ENCODE assay signal across 20 cellular contexts in the genomic region with DNA sequence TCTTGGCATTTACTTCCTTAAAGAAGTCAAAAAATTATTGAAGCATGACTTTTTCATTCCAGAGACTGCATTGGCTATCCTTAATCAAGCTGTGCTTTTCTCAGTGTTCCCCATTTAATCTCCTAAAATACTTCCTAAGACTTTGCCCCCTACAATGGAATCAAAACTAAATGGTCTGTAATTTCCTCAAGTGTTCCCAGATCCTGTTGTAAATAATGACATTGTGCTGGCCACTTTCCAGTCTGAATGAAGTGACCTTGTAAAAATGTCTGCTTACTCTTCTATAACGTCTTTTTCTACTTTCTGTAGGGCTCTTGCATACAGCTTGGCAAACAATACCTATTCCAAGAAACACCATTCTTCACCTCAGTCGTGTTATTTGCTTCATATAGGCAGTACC. TPM values are rescaled to one million over a fixed set of nuclear protein-coding genes. Genes with fewer than 3 reads are reported as not detected.
DNase-seq lines count a peak whose midpoint lies in the region; ATAC-seq, FAIRE-seq and TF ChIP-seq lines count a peak whose summit lies in the region.
"Had no signal": no experiment of that assay in that cellular context is flagged by ENCODE, and none has a peak within 500 bp of the region (broad histone marks: within the 10 kb centered on the region; RNA-seq: fewer than 3 reads in every experiment).

No MANE protein-coding gene starts in this region.

- DNase-seq in A673 (ENCODE audit: low spot score) (peak; percentile 22), DMS79 (lab: John Stamatoyannopoulos, UW) (peak; percentile 97), NCI-H2029 treated with DMSO at 0.1 percent for 48 hours (lab: John Stamatoyannopoulos, UW) (peak; percentile 68), colonic mucosa (peak; percentile 23), HTR-8/SVneo (ENCODE audit: insufficient read length, low spot score) (no peak), HFFc6 (no peak)
- no peak for DNase-seq in activated CD8-positive, alpha-beta memory T cell treated with anti-CD3 and anti-CD28 coated beads, Interleukin-2, amount 10 ng/mL, durations not matched to agents 7 days and 5 days
- DNase-seq: CD8-positive, alpha-beta T cell; GM23248; HCEC 1CT; KBM-7; MV-4-11; NCI-H1436 treated with DMSO at 0.1 percent for 48 hours; NCI-H345; NCI-H526 treated with DMSO at 0.1 percent for 48 hours; OCI-M1; Right ventricle myocardium superior had no signal

- POLR2A ChIA-PET in A673 (lab: Charles Lee; ENCODE audit: low non-redundant PET), result no interaction called here

- H3K4me3 Mint-ChIP-seq in HFFc6, result no peak overlapping the region
- no peak overlapping the region for H3K4me3 Mint-ChIP-seq in activated CD8-positive, alpha-beta memory T cell treated with anti-CD3 and anti-CD28 coated beads, Interleukin-2, amount 10 ng/mL, durations not matched to agents 7 days and 5 days
- H3K4me3 Mint-ChIP-seq: CD8-positive, alpha-beta T cell had no signal

- TF ChIP-seq CTCF in A673 (conservative IDR thresholded peaks at IDR 0.05; ENCODE audit: low read depth, low read length) (no peak), colonic mucosa (IDR thresholded peaks at IDR 0.05) (no peak), HFFc6 (IDR thresholded peaks at IDR 0.05) (no peak)

- H3K9ac ChIP-seq in colonic mucosa (ENCODE audit: low read depth in 2 of 2, low read length in 2 of 2), result no peak overlapping the region
- H3K9ac ChIP-seq: BLaER1 treated with 17β-estradiol and CSF1 and Interleukin-3, amounts not matched to agents 10 nM and 100 nM; GM23248 had no signal

- H3K9me3 ChIP-seq in A673 (ENCODE audit: low read depth, low read length, poor library complexity, severe bottlenecking) (no peaks in the 10 kb centered on the region), colonic mucosa (no peaks in the 10 kb centered on the region)
- H3K9me3 ChIP-seq: BLaER1 treated with 17β-estradiol and CSF1 and Interleukin-3, amounts not matched to agents 10 nM and 100 nM had no signal

- H3K36me3 Mint-ChIP-seq in HFFc6 (ENCODE audit: low read depth), result no peaks in the 10 kb centered on the region
- H3K36me3 Mint-ChIP-seq in activated CD8-positive, alpha-beta memory T cell treated with anti-CD3 and anti-CD28 coated beads, Interleukin-2, amount 10 ng/mL, durations not matched to agents 7 days and 5 days, result no peaks in the 10 kb centered on the region
- H3K36me3 Mint-ChIP-seq: CD8-positive, alpha-beta T cell had no signal

- H3K36me3 ChIP-seq in A673 (ENCODE audit: insufficient read depth, low read length, poor library complexity, severe bottlenecking) (no peaks in the 10 kb centered on the region), colonic mucosa (no peaks in the 10 kb centered on the region)
- H3K36me3 ChIP-seq: BLaER1 treated with 17β-estradiol and CSF1 and Interleukin-3, amounts not matched to agents 10 nM and 100 nM had no signal

- H3K27ac ChIP-seq in A673 (ENCODE audit: low read depth, low read length, poor library complexity, severe bottlenecking) (no peak overlapping the region), colonic mucosa (no peak overlapping the region)
- H3K27ac ChIP-seq: BLaER1 treated with 17β-estradiol and CSF1 and Interleukin-3, amounts not matched to agents 10 nM and 100 nM; GM23248 had no signal

- H3K27ac Mint-ChIP-seq in HFFc6, result no peak overlapping the region
- H3K27ac Mint-ChIP-seq in activated CD8-positive, alpha-beta memory T cell treated with anti-CD3 and anti-CD28 coated beads, Interleukin-2, amount 10 ng/mL, durations not matched to agents 7 days and 5 days, result no peak overlapping the region
- H3K27ac Mint-ChIP-seq: CD8-positive, alpha-beta T cell had no signal

- no peaks in the 10 kb centered on the region for H3K9me3 Mint-ChIP-seq in HFFc6
- no peaks in the 10 kb centered on the region for H3K9me3 Mint-ChIP-seq in activated CD8-positive, alpha-beta memory T cell treated with anti-CD3 and anti-CD28 coated beads, Interleukin-2, amount 10 ng/mL, durations not matched to agents 7 days and 5 days (ENCODE audit: low read depth)
- H3K9me3 Mint-ChIP-seq: CD8-positive, alpha-beta T cell had no signal

- intact Hi-C loops in A673 (cut with micrococcal nuclease; ENCODE audit: unreplicated experiment) (no loop called here), colonic mucosa (cut with DNase I) (no loop called here)

- BruUV-seq in A673 (replicated peaks; lab: Mats Ljungman, UMichigan), result no TSS peak

- ATAC-seq in activated CD8-positive, alpha-beta memory T cell treated with anti-CD3 and anti-CD28 coated beads, Interleukin-2, amount 10 ng/mL, durations not matched to agents 7 days and 5 days, result no peak
- ATAC-seq: CD8-positive, alpha-beta T cell had no signal

- CTCF ChIA-PET in A673 (lab: Charles Lee), result no interaction called here
- CTCF ChIA-PET in activated CD8-positive, alpha-beta memory T cell treated with anti-CD3 and anti-CD28 coated beads, Interleukin-2, amount 10 ng/mL, durations not matched to agents 7 days and 5 days (lab: Charles Lee), result interaction anchor here (1.0 kb wide), 1 partner anchor 9 kb away, joined by 5 read pairs; no protein-coding TSS in a partner anchor

- no peak overlapping the region for H3K4me3 ChIP-seq in A673 (ENCODE audit: low read depth, low read length, poor library complexity, severe bottlenecking)
- H3K4me3 ChIP-seq in colonic mucosa, result no peak overlapping the region
- H3K4me3 ChIP-seq: BLaER1 treated with 17β-estradiol and CSF1 and Interleukin-3, amounts not matched to agents 10 nM and 100 nM; GM23248 had no signal

- H3K4me1 ChIP-seq in A673 (ENCODE audit: insufficient read depth, low read length, poor library complexity, severe bottlenecking) (no peaks in the 10 kb centered on the region), colonic mucosa (no peaks in the 10 kb centered on the region)

- H3K27me3 ChIP-seq in A673 (replicated peaks; ENCODE audit: insufficient read depth, low read depth, low read length, poor library complexity) (peaks cover 23% of the 10 kb centered on the region), colonic mucosa (no peaks in the 10 kb centered on the region)
- H3K27me3 ChIP-seq: BLaER1 treated with 17β-estradiol and CSF1 and Interleukin-3, amounts not matched to agents 10 nM and 100 nM had no signal

- no peaks in the 10 kb centered on the region for H3K27me3 Mint-ChIP-seq in HFFc6 (ENCODE audit: insufficient read depth)
- H3K27me3 Mint-ChIP-seq in activated CD8-positive, alpha-beta memory T cell treated with anti-CD3 and anti-CD28 coated beads, Interleukin-2, amount 10 ng/mL, durations not matched to agents 7 days and 5 days, result peaks cover 19% of the 10 kb centered on the region

- no peak for FAIRE-seq in HTR-8/SVneo (lab: Jason Lieb, UNC)
- FAIRE-seq: D721Med, G401.6 had no signal

- H3K4me1 Mint-ChIP-seq in HFFc6 (ENCODE audit: low read depth), result no peaks in the 10 kb centered on the region
- no peaks in the 10 kb centered on the region for H3K4me1 Mint-ChIP-seq in activated CD8-positive, alpha-beta memory T cell treated with anti-CD3 and anti-CD28 coated beads, Interleukin-2, amount 10 ng/mL, durations not matched to agents 7 days and 5 days

RNA-seq across cellular contexts. Expression of a gene that starts 45.3 kb away (rescaled TPM):
- 22.9 and 23.2 TPM in 2 replicates for total RNA-seq in A673 (2021)
- total RNA-seq in colonic mucosa, result 10 to 100 TPM; 18.7 to 35.4 TPM
- 10 to 100 TPM; 18.5 to 24.5 (median 21.8) TPM for total RNA-seq in HFFc6 (2021; fragmentation: NEBNext Ultra II Directional; extraction: Animal tissue kit (Norgen Biotek cat#: 25700))
- 10 to 100 TPM; 21.0 to 21.3 TPM for total RNA-seq in activated CD8-positive, alpha-beta memory T cell treated with anti-CD3 and anti-CD28 coated beads, Interleukin-2, amount 10 ng/mL, durations not matched to agents 7 days and 5 days

Comparison
In these comparisons a context has a peak if more than half of its experiments do, and no peak if none do; other contexts are left out.
1. DNase-seq: peak in A673 (single experiment), DMS79 (single experiment), NCI-H2029 treated with DMSO at 0.1 percent for 48 hours (single experiment) and colonic mucosa (single experiment); none in HTR-8/SVneo (single experiment), HFFc6 (single experiment) and activated CD8-positive, alpha-beta memory T cell treated with anti-CD3 and anti-CD28 coated beads, Interleukin-2, amount 10 ng/mL, durations not matched to agents 7 days and 5 days (single experiment).